14 cellular contexts compared by ENCODE assay signal in genomic region chr9:22116751-22117150, GRCh38.
"Had no signal": no experiment of that assay in that cellular context is flagged by ENCODE, and none has a peak within 500 bp of the region (broad histone marks: within the 10 kb centered on the region; RNA-seq: fewer than 3 reads in every experiment).

No MANE protein-coding gene starts in this region.

- H3K4me1 ChIP-seq: body of pancreas, testis had no signal

- DNase-seq: activated CD4-positive, alpha-beta T cell treated with anti-CD3 and anti-CD28 coated beads, Interleukin-2, amount 50 U/mL, for 1 hour; activated naive CD4-positive, alpha-beta T cell treated with anti-CD3 and anti-CD28 coated beads, Interleukin-2, amount 10 ng/mL, durations not matched to agents 7 days and 5 days; body of pancreas; foreskin melanocyte; head of caudate nucleus; pancreas; stimulated activated CD4-positive, alpha-beta T cell treated with anti-CD3 and anti-CD28 coated beads, Interleukin-15, amount 100 ng/mL, for 24 hours; stimulated activated CD4-positive, alpha-beta T cell treated with anti-CD3 and anti-CD28 coated beads, Interleukin-4, amount 100 ng/mL, for 24 hours; stimulated activated naive CD8-positive, alpha-beta T cell treated with anti-CD3 and anti-CD28 coated beads, Interleukin-15, amount 100 ng/mL, for 72 hours; T-helper 2 cell; testis had no signal

- H3K27me3 ChIP-seq: body of pancreas, esophagus muscularis mucosa, pancreas, testis had no signal

- H3K27ac Mint-ChIP-seq: activated naive CD4-positive, alpha-beta T cell treated with anti-CD3 and anti-CD28 coated beads, Interleukin-2, amount 10 ng/mL, durations not matched to agents 7 days and 5 days; activated T-helper 2 cell treated with anti-CD3 and anti-CD28 coated beads, Interferon-gamma antibody, Interleukin-2, Interleukin-4, amounts not matched to agents 10 μg/mL and 5 μg/mL and 100 μg/mL, durations not matched to agents 14 hours and 24 hours and 36 hours had no signal

- H3K4me3 Mint-ChIP-seq: activated naive CD4-positive, alpha-beta T cell treated with anti-CD3 and anti-CD28 coated beads, Interleukin-2, amount 10 ng/mL, durations not matched to agents 7 days and 5 days; endodermal cell; stimulated activated naive CD8-positive, alpha-beta T cell treated with anti-CD3 and anti-CD28 coated beads, Interleukin-15, amount 100 ng/mL, for 72 hours had no signal

- H3K36me3 ChIP-seq: esophagus muscularis mucosa, pancreas had no signal

- H3K4me3 ChIP-seq: body of pancreas, esophagus muscularis mucosa, pancreas, testis had no signal

- H3K9me3 Mint-ChIP-seq: activated T-helper 2 cell treated with anti-CD3 and anti-CD28 coated beads, Interferon-gamma antibody, Interleukin-2, Interleukin-4, amounts not matched to agents 10 μg/mL and 5 μg/mL and 100 μg/mL, durations not matched to agents 14 hours and 24 hours and 36 hours; endodermal cell; stimulated activated naive CD8-positive, alpha-beta T cell treated with anti-CD3 and anti-CD28 coated beads, Interleukin-15, amount 100 ng/mL, for 72 hours had no signal

- H3K27ac ChIP-seq: testis had no signal

- H3K9me3 ChIP-seq: body of pancreas, pancreas, testis had no signal
